In genomic region chr14:72513994-72514659, GRCh38 we compare ENCODE assay signal across 8 cellular contexts.
DNase-seq lines count a peak whose midpoint lies in the region; ATAC-seq and TF ChIP-seq lines count a peak whose summit lies in the region.

No MANE protein-coding gene starts in this region.

- DNase-seq in heart left ventricle (no peak), Right ventricle myocardium superior (no peak), NCI-H524 treated with DMSO at 0.1 percent for 48 hours (lab: John Stamatoyannopoulos, UW) (peak; percentile 21), dedifferentiated amniotic fluid mesenchymal stem cell (ENCODE audit: extremely low spot score) (peak; percentile 70), natural killer cell (no peak)
- DNase-seq in effector CD4-positive, alpha-beta T cell, result no peak

- H3K36me3 Mint-ChIP-seq in natural killer cell, result no peaks in the 10 kb centered on the region

- H3K4me3 Mint-ChIP-seq in natural killer cell, result no peak overlapping the region

- no peak overlapping the region for H3K27ac Mint-ChIP-seq in natural killer cell

- intact Hi-C loops in heart left ventricle (cut with DNase I), result loop anchor here in 2 of 10 donors (2.0 kb wide), 2 partner anchors 433 to 435 kb away; no protein-coding TSS in a partner anchor
- intact Hi-C loops in Right ventricle myocardium superior (cut with DNase I), result no loop called here
- intact Hi-C loops in natural killer cell (cut with micrococcal nuclease), result no loop called here

- peaks cover 0 to 22% (median 0%) of the 10 kb centered on the region in 12 donors for H3K4me1 ChIP-seq in heart left ventricle

- H3K27ac ChIP-seq in heart left ventricle, result no peak overlapping the region

- no peaks in the 10 kb centered on the region for H3K9me3 ChIP-seq in heart left ventricle

- no peaks in the 10 kb centered on the region for H3K9me3 Mint-ChIP-seq in natural killer cell

- TF ChIP-seq CTCF in heart left ventricle (IDR thresholded peaks at IDR 0.05), result peak; percentile 33 to 59 (median 47)
- peak; percentile 34 for TF ChIP-seq CTCF in natural killer cell (IDR thresholded peaks at IDR 0.05)

- no peaks in the 10 kb centered on the region for H3K27me3 ChIP-seq in heart left ventricle

- peaks cover 24 to 40% of the 10 kb centered on the region in 2 donors for H3K27me3 Mint-ChIP-seq in natural killer cell (ENCODE audit: low read depth in 2 of 2)

- H3K4me3 ChIP-seq in heart left ventricle, result no peak overlapping the region

- H3K4me1 Mint-ChIP-seq in natural killer cell, result peaks cover 28 to 29% of the 10 kb centered on the region in 2 donors

- H3K36me3 ChIP-seq in heart left ventricle, result no peaks in the 10 kb centered on the region

- WGBS in heart left ventricle, 4 donors, result 56 to 64% (median 61%) methylated on average over 11 of the region's 11 CpGs

- no peak for ATAC-seq in heart left ventricle
- no peak for ATAC-seq in Right ventricle myocardium superior (ENCODE audit: poor library complexity)
- ATAC-seq in natural killer cell, result no peak
- no peak for ATAC-seq in GM21360 (IDR thresholded peaks at IDR 0.05; ENCODE audit: unreplicated experiment)
- ATAC-seq in GM21515 (IDR thresholded peaks at IDR 0.05; ENCODE audit: unreplicated experiment), result no peak

- no peak for TF ChIP-seq POLR2A in heart left ventricle (IDR thresholded peaks at IDR 0.05)

Comparison
In these comparisons a context has a peak if more than half of its experiments do, and no peak if none do; other contexts are left out.
1. DNase-seq: peak in NCI-H524 treated with DMSO at 0.1 percent for 48 hours (single experiment) and dedifferentiated amniotic fluid mesenchymal stem cell (single experiment); none in heart left ventricle (0 of 5), Right ventricle myocardium superior (single experiment), natural killer cell (single experiment) and effector CD4-positive, alpha-beta T cell (single experiment).